Comparison of ENCODE assay signal across 20 cellular contexts in the genomic region with DNA sequence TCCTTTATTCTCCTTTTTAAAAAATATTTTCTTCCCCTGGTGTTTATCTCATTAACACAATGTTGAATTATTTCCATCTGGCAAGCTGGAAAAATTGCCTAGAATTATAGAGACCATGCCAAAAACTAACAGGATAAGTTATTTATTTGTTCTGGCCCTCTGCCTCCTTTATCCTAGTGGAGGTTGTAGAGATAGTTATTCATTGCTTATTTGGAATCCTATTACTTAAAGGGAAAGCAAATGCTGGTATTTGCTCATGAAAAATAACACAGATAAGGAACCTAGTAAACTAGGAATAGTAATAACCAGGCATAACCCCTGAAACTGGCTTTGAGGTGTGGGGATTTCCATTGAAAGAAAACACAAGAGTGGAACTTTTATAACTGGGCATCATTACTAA.
A peak's percentile ranks its signal among the peaks of the same experiment; 100 is the strongest.
DNase-seq lines count a peak whose midpoint lies in the region; ATAC-seq, FAIRE-seq and TF ChIP-seq lines count a peak whose summit lies in the region.
"Had no signal": no experiment of that assay in that cellular context is flagged by ENCODE, and none has a peak within 500 bp of the region (broad histone marks: within the 10 kb centered on the region; RNA-seq: fewer than 3 reads in every experiment).

No MANE protein-coding gene starts in this region.

- no peak overlapping the region for H3K27ac Mint-ChIP-seq in CD8-positive, alpha-beta memory T cell
- H3K27ac Mint-ChIP-seq: H9 had no signal

- H3K9me3 Mint-ChIP-seq in CD8-positive, alpha-beta memory T cell = peaks cover 0 to 29% (median 4%) of the 10 kb centered on the region in 5 donors
- H3K9me3 Mint-ChIP-seq: H9 had no signal

- no peaks in the 10 kb centered on the region for H3K36me3 Mint-ChIP-seq in CD8-positive, alpha-beta memory T cell
- H3K36me3 Mint-ChIP-seq: CD4-positive, CD25-positive, alpha-beta regulatory T cell had no signal

- POLR2A ChIA-PET in CD8-positive, alpha-beta memory T cell (lab: Charles Lee) = no interaction called here
- POLR2A ChIA-PET in A673 (lab: Charles Lee; ENCODE audit: low non-redundant PET) = no interaction called here

- DNase-seq in NCI-H446 treated with DMSO at 0.1 percent for 48 hours (lab: John Stamatoyannopoulos, UW) (peak; percentile 19), NCI-H446 (lab: John Stamatoyannopoulos, UW) (no peak), NCI-H69 (lab: John Stamatoyannopoulos, UW) (peak; percentile 43), dermis microvascular lymphatic vessel endothelial cell (ENCODE audit: low read depth in 2 of 2) (peak; percentile 64 to 72), pancreas (no peak), cerebellar nuclear complex (lab: John Stamatoyannopoulos, UW) (no peak), A673 (ENCODE audit: low spot score) (no peak)
- no peak for DNase-seq in CD8-positive, alpha-beta memory T cell
- DNase-seq: 8988T; ACHN; Calu3; CD4-positive, CD25-positive, alpha-beta regulatory T cell; DMS153; DMS79 treated with DMSO at 0.1 percent for 48 hours; EL; GOT3; H9 had no signal

- ATAC-seq in pancreas = peak; percentile 43 to 90 (median 64)

- H3K4me1 Mint-ChIP-seq in CD8-positive, alpha-beta memory T cell = no peaks in the 10 kb centered on the region
- H3K4me1 Mint-ChIP-seq: CD4-positive, CD25-positive, alpha-beta regulatory T cell had no signal

- FAIRE-seq in pancreas (lab: Jason Lieb, UNC) = no peak
- FAIRE-seq: G401.6, GM12891 had no signal

- H3K27ac ChIP-seq in pancreas (no peak overlapping the region), A673 (ENCODE audit: low read depth, low read length, poor library complexity, severe bottlenecking) (no peak overlapping the region)
- H3K27ac ChIP-seq in CD8-positive, alpha-beta memory T cell (ENCODE audit: low read depth, low read length) = no peak overlapping the region
- H3K27ac ChIP-seq: BLaER1 treated with 17β-estradiol and CSF1 and Interleukin-3, amounts not matched to agents 10 nM and 100 nM had no signal

- H3K4me3 ChIP-seq in pancreas = no peak overlapping the region
- H3K4me3 ChIP-seq in CD8-positive, alpha-beta memory T cell (ENCODE audit: low read length) = no peak overlapping the region
- no peak overlapping the region for H3K4me3 ChIP-seq in A673 (ENCODE audit: low read depth, low read length, poor library complexity, severe bottlenecking)
- H3K4me3 ChIP-seq: BLaER1 treated with 17β-estradiol and CSF1 and Interleukin-3, amounts not matched to agents 10 nM and 100 nM had no signal

- BruUV-seq in A673 (replicated peaks; lab: Mats Ljungman, UMichigan) = no TSS peak

- H3K4me3 Mint-ChIP-seq in CD8-positive, alpha-beta memory T cell = no peak overlapping the region
- H3K4me3 Mint-ChIP-seq: CD4-positive, CD25-positive, alpha-beta regulatory T cell; H9 had no signal

- H3K27me3 ChIP-seq in pancreas (peaks cover 0 to 7% (median 0%) of the 10 kb centered on the region in 4 donors), A673 (replicated peaks; ENCODE audit: insufficient read depth, low read depth, low read length, poor library complexity) (peaks cover 23% of the 10 kb centered on the region)
- no peaks in the 10 kb centered on the region for H3K27me3 ChIP-seq in CD8-positive, alpha-beta memory T cell (ENCODE audit: insufficient read depth, low read length, poor library complexity, severe bottlenecking)
- H3K27me3 ChIP-seq: BLaER1 treated with 17β-estradiol and CSF1 and Interleukin-3, amounts not matched to agents 10 nM and 100 nM had no signal

- H3K4me1 ChIP-seq in pancreas = peaks cover 0 to 7% (median 5%) of the 10 kb centered on the region in 3 donors
- H3K4me1 ChIP-seq in CD8-positive, alpha-beta memory T cell (ENCODE audit: insufficient read depth, low read length) = no peaks in the 10 kb centered on the region
- peaks cover 7% of the 10 kb centered on the region for H3K4me1 ChIP-seq in A673 (ENCODE audit: insufficient read depth, low read length, poor library complexity, severe bottlenecking)
- H3K4me1 ChIP-seq: BLaER1 treated with 17β-estradiol and CSF1 and Interleukin-3, amounts not matched to agents 10 nM and 100 nM had no signal

- H3K36me3 ChIP-seq in pancreas = no peaks in the 10 kb centered on the region
- no peaks in the 10 kb centered on the region for H3K36me3 ChIP-seq in CD8-positive, alpha-beta memory T cell (ENCODE audit: insufficient read depth, low read length)
- no peaks in the 10 kb centered on the region for H3K36me3 ChIP-seq in A673 (ENCODE audit: insufficient read depth, low read length, poor library complexity, severe bottlenecking)
- H3K36me3 ChIP-seq: BLaER1 treated with 17β-estradiol and CSF1 and Interleukin-3, amounts not matched to agents 10 nM and 100 nM had no signal

- H3K27me3 Mint-ChIP-seq in CD8-positive, alpha-beta memory T cell = no peaks in the 10 kb centered on the region
- H3K27me3 Mint-ChIP-seq: CD4-positive, CD25-positive, alpha-beta regulatory T cell had no signal

- TF ChIP-seq CTCF in pancreas (IDR thresholded peaks at IDR 0.05) (no peak), A673 (conservative IDR thresholded peaks at IDR 0.05; ENCODE audit: low read depth, low read length) (no peak)

- CTCF ChIA-PET in CD8-positive, alpha-beta memory T cell (lab: Charles Lee) = no interaction called here
- CTCF ChIA-PET in A673 (lab: Charles Lee) = no interaction called here

- H3K9me3 ChIP-seq in pancreas (no peaks in the 10 kb centered on the region), A673 (ENCODE audit: low read depth, low read length, poor library complexity, severe bottlenecking) (no peaks in the 10 kb centered on the region)
- H3K9me3 ChIP-seq in CD8-positive, alpha-beta memory T cell (ENCODE audit: low read length) = no peaks in the 10 kb centered on the region
- H3K9me3 ChIP-seq: BLaER1 treated with 17β-estradiol and CSF1 and Interleukin-3, amounts not matched to agents 10 nM and 100 nM had no signal

- intact Hi-C loops in pancreas (cut with DNase I) = no loop called here
- intact Hi-C loops in A673 (cut with micrococcal nuclease; ENCODE audit: unreplicated experiment) = no loop called here

Comparison
In these comparisons a context has a peak if more than half of its experiments do, and no peak if none do; other contexts are left out.
1. DNase-seq: peak in NCI-H446 treated with DMSO at 0.1 percent for 48 hours (single experiment), NCI-H69 (single experiment) and dermis microvascular lymphatic vessel endothelial cell (2 of 2); none in NCI-H446 (0 of 2), pancreas (0 of 6), CD8-positive, alpha-beta memory T cell (0 of 5), cerebellar nuclear complex (0 of 2) and A673 (single experiment).